ENCODE assay signal across 1 cellular context in the genomic region with DNA sequence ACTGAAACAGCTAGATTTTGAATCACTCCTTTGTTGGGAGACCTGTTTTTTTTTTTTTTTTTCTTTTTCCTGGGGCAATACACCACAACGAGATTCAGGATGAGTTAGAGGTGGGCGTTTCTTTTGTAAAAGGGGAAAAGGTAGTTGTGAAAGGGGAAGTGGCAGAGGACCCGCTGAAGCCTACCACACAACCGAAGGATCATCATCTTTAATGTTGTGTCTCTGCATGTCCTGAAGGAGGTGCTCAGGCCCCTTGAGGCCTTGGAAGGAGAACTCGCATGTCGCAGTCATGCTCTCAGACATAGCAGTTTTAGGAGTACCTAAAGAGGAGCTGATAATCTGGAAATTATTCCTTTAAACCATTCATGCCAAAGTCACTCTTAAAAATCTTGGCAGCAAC.
TF ChIP-seq lines count a peak whose summit lies in the region.

No MANE protein-coding gene starts in this region.

TF ChIP-seq in GM23338, 12 proteins besides CTCF, POLR2A, EP300 and RAD21 (continued from another document):
- TF ChIP-seq, protein P1, sequence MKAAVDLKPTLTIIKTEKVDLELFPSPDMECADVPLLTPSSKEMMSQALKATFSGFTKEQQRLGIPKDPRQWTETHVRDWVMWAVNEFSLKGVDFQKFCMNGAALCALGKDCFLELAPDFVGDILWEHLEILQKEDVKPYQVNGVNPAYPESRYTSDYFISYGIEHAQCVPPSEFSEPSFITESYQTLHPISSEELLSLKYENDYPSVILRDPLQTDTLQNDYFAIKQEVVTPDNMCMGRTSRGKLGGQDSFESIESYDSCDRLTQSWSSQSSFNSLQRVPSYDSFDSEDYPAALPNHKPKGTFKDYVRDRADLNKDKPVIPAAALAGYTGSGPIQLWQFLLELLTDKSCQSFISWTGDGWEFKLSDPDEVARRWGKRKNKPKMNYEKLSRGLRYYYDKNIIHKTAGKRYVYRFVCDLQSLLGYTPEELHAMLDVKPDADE (IDR thresholded peaks at IDR 0.05) = no peak
- TF ChIP-seq, protein P2, sequence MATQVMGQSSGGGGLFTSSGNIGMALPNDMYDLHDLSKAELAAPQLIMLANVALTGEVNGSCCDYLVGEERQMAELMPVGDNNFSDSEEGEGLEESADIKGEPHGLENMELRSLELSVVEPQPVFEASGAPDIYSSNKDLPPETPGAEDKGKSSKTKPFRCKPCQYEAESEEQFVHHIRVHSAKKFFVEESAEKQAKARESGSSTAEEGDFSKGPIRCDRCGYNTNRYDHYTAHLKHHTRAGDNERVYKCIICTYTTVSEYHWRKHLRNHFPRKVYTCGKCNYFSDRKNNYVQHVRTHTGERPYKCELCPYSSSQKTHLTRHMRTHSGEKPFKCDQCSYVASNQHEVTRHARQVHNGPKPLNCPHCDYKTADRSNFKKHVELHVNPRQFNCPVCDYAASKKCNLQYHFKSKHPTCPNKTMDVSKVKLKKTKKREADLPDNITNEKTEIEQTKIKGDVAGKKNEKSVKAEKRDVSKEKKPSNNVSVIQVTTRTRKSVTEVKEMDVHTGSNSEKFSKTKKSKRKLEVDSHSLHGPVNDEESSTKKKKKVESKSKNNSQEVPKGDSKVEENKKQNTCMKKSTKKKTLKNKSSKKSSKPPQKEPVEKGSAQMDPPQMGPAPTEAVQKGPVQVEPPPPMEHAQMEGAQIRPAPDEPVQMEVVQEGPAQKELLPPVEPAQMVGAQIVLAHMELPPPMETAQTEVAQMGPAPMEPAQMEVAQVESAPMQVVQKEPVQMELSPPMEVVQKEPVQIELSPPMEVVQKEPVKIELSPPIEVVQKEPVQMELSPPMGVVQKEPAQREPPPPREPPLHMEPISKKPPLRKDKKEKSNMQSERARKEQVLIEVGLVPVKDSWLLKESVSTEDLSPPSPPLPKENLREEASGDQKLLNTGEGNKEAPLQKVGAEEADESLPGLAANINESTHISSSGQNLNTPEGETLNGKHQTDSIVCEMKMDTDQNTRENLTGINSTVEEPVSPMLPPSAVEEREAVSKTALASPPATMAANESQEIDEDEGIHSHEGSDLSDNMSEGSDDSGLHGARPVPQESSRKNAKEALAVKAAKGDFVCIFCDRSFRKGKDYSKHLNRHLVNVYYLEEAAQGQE (IDR thresholded peaks at IDR 0.05; ENCODE audit: unreplicated experiment) = no peak
- TF ChIP-seq EZH2 (IDR thresholded peaks at IDR 0.05; ENCODE audit: low read depth, unreplicated experiment) = no peak
